In genomic region chr21:34582506-34583150, GRCh38 we compare ENCODE assay signal across 8 cellular contexts. TPM values are rescaled to one million over a fixed set of nuclear protein-coding genes. Genes with fewer than 3 reads are reported as not detected.
DNase-seq lines count a peak whose midpoint lies in the region; ATAC-seq and TF ChIP-seq lines count a peak whose summit lies in the region.

No MANE protein-coding gene starts in this region.

- peaks cover 4% of the 10 kb centered on the region; the same call in 1 of the 2 replicates for H3K9me3 Mint-ChIP-seq in HFFc6

- H3K4me3 ChIP-seq in GM06990 (replicated peaks; ENCODE audit: low read depth, low read length): no peak overlapping the region

- no peaks in the 10 kb centered on the region for H3K27me3 ChIP-seq in GM06990 (replicated peaks; ENCODE audit: control insufficient read depth, insufficient read depth, low read length)

- H3K27ac Mint-ChIP-seq in HFFc6: 0 out of 2 replicates have a peak overlapping the region, but pooled peaks have one; percentile 8

- ATAC-seq in SK-N-SH treated with all-trans-retinoic acid at 6 μM for 48 hours: peak; percentile 99
- ATAC-seq in GM21717 (IDR thresholded peaks at IDR 0.05; ENCODE audit: unreplicated experiment): no peak
- ATAC-seq in GM19324 (IDR thresholded peaks at IDR 0.05; ENCODE audit: low FRiP score, unreplicated experiment): no peak

- H3K4me1 Mint-ChIP-seq in HFFc6 (ENCODE audit: low read depth): peaks cover 46% of the 10 kb centered on the region

- H3K27me3 Mint-ChIP-seq in HFFc6 (ENCODE audit: insufficient read depth): no peaks in the 10 kb centered on the region

- H3K36me3 Mint-ChIP-seq in HFFc6 (ENCODE audit: low read depth): peaks cover 1% of the 10 kb centered on the region; the same call in 1 of the 2 replicates

- no peak overlapping the region for H3K4me3 Mint-ChIP-seq in HFFc6

- H3K36me3 ChIP-seq in GM06990 (ENCODE audit: control insufficient read depth, insufficient read depth, low read length): no peaks in the 10 kb centered on the region

- peak; percentile 57 for TF ChIP-seq CTCF in GM06990 (IDR thresholded peaks at IDR 0.05; ENCODE audit: insufficient read depth, low read length, poor library complexity, severe bottlenecking)
- peak; percentile 78 for TF ChIP-seq CTCF in HFFc6 (IDR thresholded peaks at IDR 0.05)

- DNase-seq in GM06990 (ENCODE audit: extremely low read depth, insufficient read length): peak; percentile 20
- DNase-seq in HFFc6: peak; percentile 64
- DNase-seq in foreskin melanocyte: peak; percentile 60
- DNase-seq in renal cortical epithelial cell (ENCODE audit: low read depth): peak; percentile 31
- DNase-seq in activated gamma-delta T cell treated with Interleukin-2 at 50 U/mL for 16 hours: no peak

TF ChIP-seq in SK-N-SH treated with all-trans-retinoic acid at 6 μM for 48 hours, 23 proteins besides CTCF, POLR2A, EP300 and RAD21:
- TF ChIP-seq OSR1 (CRISPR knock-in tag; IDR thresholded peaks at IDR 0.05) (no peak), SNAI2 (CRISPR knock-in tag; IDR thresholded peaks at IDR 0.05) (no peak), PATZ1 (CRISPR knock-in tag; IDR thresholded peaks at IDR 0.05; ENCODE audit: borderline replicate concordance) (no peak), ZFP30 (CRISPR knock-in tag; IDR thresholded peaks at IDR 0.05) (no peak), TSHZ2 (CRISPR knock-in tag; IDR thresholded peaks at IDR 0.05) (no peak), ZFP3 (CRISPR knock-in tag; IDR thresholded peaks at IDR 0.05) (no peak), TOX (CRISPR knock-in tag; IDR thresholded peaks at IDR 0.05; ENCODE audit: borderline replicate concordance) (no peak), RARB (CRISPR knock-in tag; IDR thresholded peaks at IDR 0.05) (no peak), ZNF565 (CRISPR knock-in tag; conservative IDR thresholded peaks at IDR 0.05; ENCODE audit: low read depth) (no peak), CSRNP3 (CRISPR knock-in tag; IDR thresholded peaks at IDR 0.05) (no peak), GLIS3 (CRISPR knock-in tag; IDR thresholded peaks at IDR 0.05) (no peak), CSDC2 (CRISPR knock-in tag; IDR thresholded peaks at IDR 0.05) (no peak), CREB5 (CRISPR knock-in tag; IDR thresholded peaks at IDR 0.05; ENCODE audit: low read depth) (no peak), BACH2 (CRISPR knock-in tag; IDR thresholded peaks at IDR 0.05; ENCODE audit: borderline replicate concordance) (no peak), ISL1 (CRISPR knock-in tag; IDR thresholded peaks at IDR 0.05) (no peak), ZNF8 (CRISPR knock-in tag; IDR thresholded peaks at IDR 0.05) (no peak), TCF4 (CRISPR knock-in tag; IDR thresholded peaks at IDR 0.05; ENCODE audit: borderline replicate concordance) (no peak)

RNA-seq across cellular contexts. Expression of gene RCAN1, which starts 32.3 kb away (rescaled TPM):
- total RNA-seq in HFFc6 (2021; fragmentation: NEBNext Ultra II Directional; extraction: Animal tissue kit (Norgen Biotek cat#: 25700)): 10 to 100 TPM; 60.8 to 87.2 (median 66.1) TPM
- 82.0 and 113 TPM in 2 replicates for total RNA-seq in renal cortical epithelial cell
